ENCODE assay signal across 8 cellular contexts in genomic region chr12:442235-442884, GRCh38. TPM values are rescaled to one million over a fixed set of nuclear protein-coding genes. Genes with fewer than 3 reads are reported as not detected.
A peak's percentile ranks its signal among the peaks of the same experiment; 100 is the strongest.
DNase-seq lines count a peak whose midpoint lies in the region; ATAC-seq, FAIRE-seq and TF ChIP-seq lines count a peak whose summit lies in the region.

No MANE protein-coding gene starts in this region.

- H3K4me3 ChIP-seq in BE2C (ENCODE audit: low read depth, low read length) (no peak overlapping the region), ovary (no peak overlapping the region)

- no peak overlapping the region for H3K4me3 Mint-ChIP-seq in activated T-helper 2 cell treated with anti-CD3 and anti-CD28 coated beads, Interferon-gamma antibody, Interleukin-2, Interleukin-4, amounts not matched to agents 10 μg/mL and 5 μg/mL and 100 μg/mL, durations not matched to agents 14 hours and 24 hours and 36 hours (ENCODE audit: low read depth)

- peaks cover 8% of the 10 kb centered on the region for H3K36me3 Mint-ChIP-seq in activated T-helper 2 cell treated with anti-CD3 and anti-CD28 coated beads, Interferon-gamma antibody, Interleukin-2, Interleukin-4, amounts not matched to agents 10 μg/mL and 5 μg/mL and 100 μg/mL, durations not matched to agents 14 hours and 24 hours and 36 hours (ENCODE audit: low read depth)

- H3K9me3 Mint-ChIP-seq in activated T-helper 2 cell treated with anti-CD3 and anti-CD28 coated beads, Interferon-gamma antibody, Interleukin-2, Interleukin-4, amounts not matched to agents 10 μg/mL and 5 μg/mL and 100 μg/mL, durations not matched to agents 14 hours and 24 hours and 36 hours, result no peaks in the 10 kb centered on the region

- peak; percentile 40 for FAIRE-seq in GM12891 (lab: Jason Lieb, UNC)

- H3K9me3 ChIP-seq in BE2C, result no peaks in the 10 kb centered on the region
- no peaks in the 10 kb centered on the region for H3K9me3 ChIP-seq in ovary

- H3K36me3 ChIP-seq in BE2C, result peaks cover 34% of the 10 kb centered on the region
- H3K36me3 ChIP-seq in ovary, result no peaks in the 10 kb centered on the region

- H3K4me1 ChIP-seq in BE2C, result no peaks in the 10 kb centered on the region
- no peaks in the 10 kb centered on the region for H3K4me1 ChIP-seq in ovary (ENCODE audit: insufficient read depth)

- TF ChIP-seq POLR2A in GM12891 (IDR thresholded peaks at IDR 0.05; ENCODE audit: low read depth, low read length) (no peak), ovary (IDR thresholded peaks at IDR 0.05) (no peak)

- intact Hi-C loops in activated T-helper 2 cell treated with anti-CD3 and anti-CD28 coated beads, Interferon-gamma antibody, Interleukin-2, Interleukin-4, amounts not matched to agents 10 μg/mL and 5 μg/mL and 100 μg/mL, durations not matched to agents 14 hours and 24 hours and 36 hours (cut with micrococcal nuclease), result no loop called here
- intact Hi-C loops in ovary (cut with DNase I), result loop anchor here in 1 of 4 donors (5.0 kb wide), 1 partner anchor 105 kb away; no protein-coding TSS in a partner anchor

- H3K27me3 ChIP-seq in BE2C (no peaks in the 10 kb centered on the region), ovary (no peaks in the 10 kb centered on the region)

- no peak overlapping the region for H3K27ac ChIP-seq in ovary

- DNase-seq in BE2C (peak; percentile 54), GM12891 (ENCODE audit: insufficient read length, low spot score) (no peak), NCI-H446 (lab: John Stamatoyannopoulos, UW) (peak; percentile 18 to 76), globus pallidus (ENCODE audit: low spot score) (peak; percentile 43), ovary (peak in 4 of 5 donors; percentile 12 to 49 (median 34))
- DNase-seq in activated T-helper 2 cell treated with anti-CD3 and anti-CD28 coated beads, Interferon-gamma antibody, Interleukin-2, Interleukin-4, amounts not matched to agents 10 μg/mL and 5 μg/mL and 100 μg/mL, durations not matched to agents 14 hours and 24 hours and 36 hours (ENCODE audit: low spot score), result peak; percentile 28

- TF ChIP-seq EP300 in ovary (IDR thresholded peaks at IDR 0.05), result no peak

- no peaks in the 10 kb centered on the region for H3K27me3 Mint-ChIP-seq in activated T-helper 2 cell treated with anti-CD3 and anti-CD28 coated beads, Interferon-gamma antibody, Interleukin-2, Interleukin-4, amounts not matched to agents 10 μg/mL and 5 μg/mL and 100 μg/mL, durations not matched to agents 14 hours and 24 hours and 36 hours (ENCODE audit: low read depth)

- H3K27ac Mint-ChIP-seq in activated T-helper 2 cell treated with anti-CD3 and anti-CD28 coated beads, Interferon-gamma antibody, Interleukin-2, Interleukin-4, amounts not matched to agents 10 μg/mL and 5 μg/mL and 100 μg/mL, durations not matched to agents 14 hours and 24 hours and 36 hours, result no peak overlapping the region

- ATAC-seq in HG02642 (IDR thresholded peaks at IDR 0.05; ENCODE audit: poor library complexity, unreplicated experiment), result no peak
- ATAC-seq in GM21447 (IDR thresholded peaks at IDR 0.05; ENCODE audit: unreplicated experiment), result no peak

- H3K4me1 Mint-ChIP-seq in activated T-helper 2 cell treated with anti-CD3 and anti-CD28 coated beads, Interferon-gamma antibody, Interleukin-2, Interleukin-4, amounts not matched to agents 10 μg/mL and 5 μg/mL and 100 μg/mL, durations not matched to agents 14 hours and 24 hours and 36 hours (ENCODE audit: low read depth), result no peaks in the 10 kb centered on the region

- WGBS in ovary, 3 donors, result 60 to 63% (median 61%) methylated on average over 16 of the region's 16 CpGs

- TF ChIP-seq CTCF in BE2C (IDR thresholded peaks at IDR 0.05; ENCODE audit: low read depth, low read length) (peak; percentile 89), ovary (IDR thresholded peaks at IDR 0.05) (peak; percentile 16 to 52 (median 35))

TF ChIP-seq in GM12891, 5 proteins besides CTCF, POLR2A, EP300 and RAD21:
- TF ChIP-seq POLR2AphosphoS5 (IDR thresholded peaks at IDR 0.05; ENCODE audit: low read depth, low read length), result no peak
- no peak for TF ChIP-seq SPI1 (IDR thresholded peaks at IDR 0.05; ENCODE audit: low read depth, low read length)
- TF ChIP-seq PAX5 (IDR thresholded peaks at IDR 0.05; ENCODE audit: insufficient read depth, low read length, severe bottlenecking), result no peak
- TF ChIP-seq POU2F2 (IDR thresholded peaks at IDR 0.05; ENCODE audit: low read depth, low read length), result no peak
- TF ChIP-seq TAF1 (IDR thresholded peaks at IDR 0.05; ENCODE audit: low read depth, low read length), result no peak

RNA-seq across cellular contexts. Expression of gene B4GALNT3, which starts 17.4 kb away (rescaled TPM):
- polyA plus RNA-seq in BE2C (2012; ENCODE audit: insufficient read depth, insufficient read length, low read depth), result not detected
- polyA plus RNA-seq in GM12891 (2012; ENCODE audit: low read depth, missing spikeins), result 0.08 TPM
- total RNA-seq in activated T-helper 2 cell treated with anti-CD3 and anti-CD28 coated beads, Interferon-gamma antibody, Interleukin-2, Interleukin-4, amounts not matched to agents 10 μg/mL and 5 μg/mL and 100 μg/mL, durations not matched to agents 14 hours and 24 hours and 36 hours, result 6.5 and 6.9 TPM in 2 replicates
- 1 to 10 TPM in 5 of 7 donors, under 1 TPM in 2; 0.61 to 4.2 (median 1.8) TPM for total RNA-seq in ovary
- 1 to 10 TPM in 1 of 2 donors, under 1 TPM in 1; 0.58 to 1.2 TPM for polyA plus RNA-seq in ovary

RNA-seq across cellular contexts. Expression of gene CCDC77, which starts 40.9 kb away (rescaled TPM):
- polyA plus RNA-seq in BE2C (2012; ENCODE audit: insufficient read depth, insufficient read length, low read depth), result 10.8 TPM
- polyA plus RNA-seq in GM12891 (2012; ENCODE audit: low read depth, missing spikeins), result 5.4 TPM
- total RNA-seq in activated T-helper 2 cell treated with anti-CD3 and anti-CD28 coated beads, Interferon-gamma antibody, Interleukin-2, Interleukin-4, amounts not matched to agents 10 μg/mL and 5 μg/mL and 100 μg/mL, durations not matched to agents 14 hours and 24 hours and 36 hours, result 12.5 and 14.4 TPM in 2 replicates
- 10 to 100 TPM in 1 of 7 donors, 1 to 10 TPM in 6; 4.2 to 10.7 (median 6.0) TPM for total RNA-seq in ovary
- polyA plus RNA-seq in ovary, result 1 to 10 TPM; 4.9 to 8.2 TPM

RNA-seq across cellular contexts. Expression of gene KDM5A, which starts 53.2 kb away (rescaled TPM):
- polyA plus RNA-seq in BE2C (2012; ENCODE audit: insufficient read depth, insufficient read length, low read depth), result 23.5 TPM
- 13.8 TPM for polyA plus RNA-seq in GM12891 (2012; ENCODE audit: low read depth, missing spikeins)
- total RNA-seq in activated T-helper 2 cell treated with anti-CD3 and anti-CD28 coated beads, Interferon-gamma antibody, Interleukin-2, Interleukin-4, amounts not matched to agents 10 μg/mL and 5 μg/mL and 100 μg/mL, durations not matched to agents 14 hours and 24 hours and 36 hours, result 76.4 and 77.9 TPM in 2 replicates
- total RNA-seq in ovary, result 10 to 100 TPM; 44.5 to 69.9 (median 62.0) TPM
- 10 to 100 TPM; 11.6 to 21.9 TPM for polyA plus RNA-seq in ovary
